22 cellular contexts compared by ENCODE assay signal in the genomic region with DNA sequence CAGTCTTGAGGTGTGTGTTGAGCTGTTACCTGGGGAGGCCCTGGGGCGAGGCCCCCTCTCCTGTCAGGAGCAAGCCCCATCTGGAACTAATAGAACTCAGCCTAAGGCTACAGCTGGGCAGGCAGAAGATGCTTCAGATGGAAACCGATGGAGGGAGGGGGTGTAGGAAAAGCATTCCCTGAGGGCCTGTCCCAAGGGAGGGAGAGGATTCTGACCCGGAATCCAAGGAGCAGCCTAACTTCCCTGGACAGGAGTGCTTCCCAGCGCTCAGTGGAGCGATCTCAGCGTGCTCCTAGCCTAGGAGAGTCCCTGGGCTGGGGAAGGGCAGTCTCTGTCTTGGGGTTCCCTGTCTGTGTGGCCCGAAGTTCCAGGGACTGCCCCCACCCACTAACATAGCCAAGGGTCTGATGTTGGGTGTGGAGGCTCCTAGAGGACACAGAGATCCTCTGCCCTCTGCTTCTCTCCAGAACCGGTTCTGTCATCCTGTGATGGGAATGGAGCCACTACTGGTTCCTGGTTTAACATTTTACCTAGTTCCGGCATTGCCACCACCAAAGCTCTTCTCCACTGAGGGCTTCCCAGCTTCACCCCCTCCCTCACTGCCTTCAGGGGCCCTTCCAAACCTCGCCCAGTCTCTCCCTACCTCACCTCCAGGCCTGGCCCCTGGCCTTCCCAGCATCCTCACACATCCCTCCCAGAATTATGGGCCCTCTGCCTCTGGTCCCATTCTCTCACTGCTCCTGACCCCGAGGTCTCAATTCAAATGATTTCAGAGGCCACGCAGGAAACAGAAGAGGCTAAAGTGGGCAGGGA. TPM values are rescaled to one million over a fixed set of nuclear protein-coding genes. Genes with fewer than 3 reads are reported as not detected.
DNase-seq lines count a peak whose midpoint lies in the region; ATAC-seq and TF ChIP-seq lines count a peak whose summit lies in the region.
"Had no signal": no experiment of that assay in that cellular context is flagged by ENCODE, and none has a peak within 500 bp of the region (broad histone marks: within the 10 kb centered on the region; RNA-seq: fewer than 3 reads in every experiment).

No MANE protein-coding gene starts in this region.

- no peak overlapping the region for H3K4me3 Mint-ChIP-seq in WTC11
- H3K4me3 Mint-ChIP-seq: activated CD4-positive, alpha-beta memory T cell treated with anti-CD3 and anti-CD28 coated beads for 36 hours; activated naive CD8-positive, alpha-beta T cell; activated T-cell treated with anti-CD3 and anti-CD28 coated beads, Interleukin-2, amount 50 U/mL, for 24 hours had no signal

- no peak overlapping the region for H2AK5ac ChIP-seq in IMR-90 (ENCODE audit: low read depth, low read length)

- no peaks in the 10 kb centered on the region for H3K27me3 ChIP-seq in BLaER1 treated with 17β-estradiol and CSF1 and Interleukin-3, amounts not matched to agents 10 nM and 100 nM
- H3K27me3 ChIP-seq in IMR-90 (ENCODE audit: control insufficient read depth, insufficient read depth, low read length) = peaks cover 56% of the 10 kb centered on the region
- H3K27me3 ChIP-seq in neural cell (ENCODE audit: insufficient read depth, low read depth, low read length) = no peaks in the 10 kb centered on the region
- H3K27me3 ChIP-seq: vagina had no signal

- peaks cover 9 to 42% (median 32%) of the 10 kb centered on the region in 10 experiments for H3K4me1 ChIP-seq in BLaER1 treated with 17β-estradiol and CSF1 and Interleukin-3, amounts not matched to agents 10 nM and 100 nM
- peaks cover 3% of the 10 kb centered on the region; the same call in 1 of the 2 replicates for H3K4me1 ChIP-seq in IMR-90 (ENCODE audit: control insufficient read depth, insufficient read depth, low read length)
- H3K4me1 ChIP-seq: left lung had no signal

- no peak for TF ChIP-seq POLR2A in IMR-90 (IDR thresholded peaks at IDR 0.05; ENCODE audit: low read depth, low read length)

- H3K56ac ChIP-seq in IMR-90 (ENCODE audit: extremely low read depth, insufficient read depth, low read length) = no peak overlapping the region

- peak overlapping the region; percentile 85 for H2AK9ac ChIP-seq in IMR-90 (replicated peaks; ENCODE audit: low read depth, low read length, poor library complexity)

- H3K4ac ChIP-seq in IMR-90 (ENCODE audit: low read depth, low read length) = no peak overlapping the region

- H2AFZ ChIP-seq in IMR-90 (replicated peaks; ENCODE audit: low read length, poor library complexity) (no peak overlapping the region), neural cell (ENCODE audit: low read depth, low read length) (no peak overlapping the region)

- no peak for TF ChIP-seq CTCF in IMR-90 (conservative IDR thresholded peaks at IDR 0.05; ENCODE audit: low read depth, low read length)
- TF ChIP-seq CTCF in WTC11 (IDR thresholded peaks at IDR 0.05) = no peak
- no peak for TF ChIP-seq CTCF in neural cell (IDR thresholded peaks at IDR 0.05; ENCODE audit: poor library complexity, severe bottlenecking)

- POLR2A ChIA-PET in IMR-90 (lab: Charles Lee; ENCODE audit: unreplicated experiment) = no interaction called here
- POLR2A ChIA-PET in WTC11 (lab: Charles Lee) = no interaction called here

- 0 out of 22 replicates have a peak, but pooled peaks cover 0 to 4% (median 0%) of the 10 kb centered on the region in 11 experiments for H3K36me3 ChIP-seq in BLaER1 treated with 17β-estradiol and CSF1 and Interleukin-3, amounts not matched to agents 10 nM and 100 nM
- H3K36me3 ChIP-seq in IMR-90 (ENCODE audit: control insufficient read depth, insufficient read depth, low read length) (no peaks in the 10 kb centered on the region), neural cell (ENCODE audit: insufficient read depth, low read length) (no peaks in the 10 kb centered on the region)
- H3K36me3 ChIP-seq: brain microvascular endothelial cell, left lung, vagina had no signal

- ATAC-seq in IMR-90 (ENCODE audit: low read depth) (peak; percentile 48), WTC11 (no peak), GM19395 (IDR thresholded peaks at IDR 0.05; ENCODE audit: unreplicated experiment) (no peak), GM21576 (IDR thresholded peaks at IDR 0.05; ENCODE audit: unreplicated experiment) (no peak)
- ATAC-seq: mucosa of descending colon, right cardiac atrium had no signal

- no peak overlapping the region for H3K18ac ChIP-seq in IMR-90 (ENCODE audit: low read depth, low read length)

- H3K9me2 ChIP-seq in neural cell (ENCODE audit: insufficient read depth, low read length) = no peaks in the 10 kb centered on the region

- no peak overlapping the region for H4K91ac ChIP-seq in IMR-90 (ENCODE audit: insufficient read depth, low read depth, low read length)

- H3K14ac ChIP-seq in IMR-90 (replicated peaks; ENCODE audit: low read depth, low read length) = no peak overlapping the region

- intact Hi-C loops in IMR-90 (cut with micrococcal nuclease) = no loop called here

- peaks cover 0 to 11% (median 0%) of the 10 kb centered on the region in 11 experiments; a peak in 8 of 22 replicates for H3K9me3 ChIP-seq in BLaER1 treated with 17β-estradiol and CSF1 and Interleukin-3, amounts not matched to agents 10 nM and 100 nM (replicated peaks in 1 of 11)
- H3K9me3 ChIP-seq in IMR-90 (ENCODE audit: control insufficient read depth, insufficient read depth, low read length) (peaks cover 16% of the 10 kb centered on the region), neural cell (ENCODE audit: low read length) (no peaks in the 10 kb centered on the region)
- H3K9me3 ChIP-seq: left lung, mucosa of descending colon, vagina had no signal

- dilution Hi-C loops in IMR-90 (cut with HindIII; ENCODE audit: low sequenced_read_pairs, unreplicated experiment) = no loop called here

- WGBS in IMR-90 (ENCODE audit: extremely low coverage in 2 of 2, insufficient read length in 1 of 2), 2 experiments = no CpG with 5 or more reads among the region's 12 CpGs

- TF ChIP-seq EP300 in neural cell (conservative IDR thresholded peaks at IDR 0.05; ENCODE audit: poor library complexity, severe bottlenecking) = no peak

- no peak overlapping the region for H3K23ac ChIP-seq in IMR-90 (ENCODE audit: low read depth, low read length)

- H4K20me1 ChIP-seq in BLaER1 treated with 17β-estradiol and CSF1 and Interleukin-3, amounts not matched to agents 10 nM and 100 nM = peaks cover 0 to 7% (median 0%) of the 10 kb centered on the region in 11 experiments; a peak in 1 of 22 replicates
- H4K20me1 ChIP-seq in IMR-90 (ENCODE audit: insufficient read depth, low read length) = no peaks in the 10 kb centered on the region
- no peaks in the 10 kb centered on the region for H4K20me1 ChIP-seq in neural cell (ENCODE audit: insufficient read depth)

- H3F3A ChIP-seq in neural cell (ENCODE audit: insufficient read depth, low read length, poor library complexity, severe bottlenecking) = no peaks in the 10 kb centered on the region

- no peaks in the 10 kb centered on the region for H3K9me1 ChIP-seq in IMR-90 (ENCODE audit: insufficient read depth, low read length)

- no TSS peak for BruUV-seq in IMR-90 (replicated peaks; lab: Mats Ljungman, UMichigan)

- TF ChIP-seq RAD21 in IMR-90 (IDR thresholded peaks at IDR 0.05; ENCODE audit: low read length) (no peak), neural cell (conservative IDR thresholded peaks at IDR 0.05) (no peak)

- no peak overlapping the region for H2BK15ac ChIP-seq in IMR-90 (ENCODE audit: low read depth, low read length)

- DNase-seq in IMR-90 (no peak), WTC11 (ENCODE audit: low spot score) (no peak), COLO829 (ENCODE audit: low spot score) (no peak), SW480 (ENCODE audit: low spot score) (no peak)
- DNase-seq: activated T-cell treated with anti-CD3 and anti-CD28 coated beads, Interleukin-2, amount 50 U/mL, for 24 hours; brain microvascular endothelial cell; Calu3; GDM1; left lung; mucosa of descending colon; NCI-H1436; NCI-H2227 treated with DMSO at 0.1 percent for 48 hours; stimulated activated naive CD4-positive, alpha-beta T cell treated with Interleukin-2 at 50 U/mL for 16 hours; T-helper 1 cell had no signal

- CTCF ChIA-PET in IMR-90 (lab: Yijun Ruan, JAX) (no interaction called here), WTC11 (lab: Charles Lee) (interaction anchor here (0.5 to 1.5 kb wide), 4 partner anchors 17 to 634 kb away, joined by 3 to 4 read pairs (median 3); no protein-coding TSS in a partner anchor)

- H3K79me2 ChIP-seq in neural cell (replicated peaks; ENCODE audit: insufficient read depth, low read length) = no peaks in the 10 kb centered on the region

- H3K27ac ChIP-seq in BLaER1 treated with 17β-estradiol and CSF1 and Interleukin-3, amounts not matched to agents 10 nM and 100 nM = peak overlapping the region in 7 of 11 experiments; percentile 3 to 50 (median 21); a peak in 7 of 22 replicates
- H3K27ac ChIP-seq in IMR-90 (ENCODE audit: insufficient read depth, low read length) (no peak overlapping the region), neural cell (ENCODE audit: low read length) (no peak overlapping the region)
- H3K27ac ChIP-seq: brain microvascular endothelial cell, left lung, vagina had no signal

- peak overlapping the region in 2 of 11 experiments; percentile 2 to 25; a peak in 2 of 22 replicates for H3K9ac ChIP-seq in BLaER1 treated with 17β-estradiol and CSF1 and Interleukin-3, amounts not matched to agents 10 nM and 100 nM
- H3K9ac ChIP-seq in IMR-90 (ENCODE audit: low read depth, low read length) (no peak overlapping the region), neural cell (ENCODE audit: low read length) (peak overlapping the region; percentile 11)

- H3K27ac Mint-ChIP-seq in WTC11 = no peak overlapping the region; the same call in 1 of the 2 replicates
- H3K27ac Mint-ChIP-seq: activated CD4-positive, alpha-beta memory T cell treated with anti-CD3 and anti-CD28 coated beads for 36 hours; activated naive CD8-positive, alpha-beta T cell; activated T-cell treated with anti-CD3 and anti-CD28 coated beads, Interleukin-2, amount 50 U/mL, for 24 hours had no signal

- H3K9me3 Mint-ChIP-seq in WTC11 = no peaks in the 10 kb centered on the region
- H3K9me3 Mint-ChIP-seq: activated CD4-positive, alpha-beta memory T cell treated with anti-CD3 and anti-CD28 coated beads for 36 hours; activated T-cell treated with anti-CD3 and anti-CD28 coated beads, Interleukin-2, amount 50 U/mL, for 24 hours had no signal

- no peak overlapping the region for H3K4me3 ChIP-seq in BLaER1 treated with 17β-estradiol and CSF1 and Interleukin-3, amounts not matched to agents 10 nM and 100 nM
- H3K4me3 ChIP-seq in IMR-90 (ENCODE audit: insufficient read depth, low read depth, low read length) = no peak overlapping the region
- no peak overlapping the region for H3K4me3 ChIP-seq in neural cell (ENCODE audit: low read length)
- H3K4me3 ChIP-seq: left lung, mucosa of descending colon, vagina had no signal

- H3K4me1 Mint-ChIP-seq in WTC11 = peaks cover 24% of the 10 kb centered on the region

- no peak overlapping the region for H4K5ac ChIP-seq in IMR-90 (ENCODE audit: low read depth, low read length)

- H2BK120ac ChIP-seq in IMR-90 (ENCODE audit: low read depth, low read length) = no peak overlapping the region

- H3K79me1 ChIP-seq in IMR-90 (ENCODE audit: low read depth in 1 of 2, low read length in 2 of 2) = no peaks in the 10 kb centered on the region

- no peak overlapping the region for H2BK20ac ChIP-seq in IMR-90 (ENCODE audit: low read depth, low read length)

- H3K4me2 ChIP-seq in BLaER1 treated with 17β-estradiol and CSF1 and Interleukin-3, amounts not matched to agents 10 nM and 100 nM = peak overlapping the region; percentile 0 to 66 (median 54); a peak in 20 of 22 replicates
- no peak overlapping the region for H3K4me2 ChIP-seq in IMR-90 (ENCODE audit: low read depth, low read length)
- no peak overlapping the region for H3K4me2 ChIP-seq in neural cell (ENCODE audit: low read length)

- in situ Hi-C loops in IMR-90 (cut with MboI; ENCODE audit: low sequenced_read_pairs) = no loop called here

- no peak overlapping the region for H2BK5ac ChIP-seq in IMR-90 (ENCODE audit: low read depth, low read length, poor library complexity, severe bottlenecking)

- H3K36me3 Mint-ChIP-seq in WTC11 = no peaks in the 10 kb centered on the region
- H3K36me3 Mint-ChIP-seq: activated CD4-positive, alpha-beta memory T cell treated with anti-CD3 and anti-CD28 coated beads for 36 hours; activated naive CD8-positive, alpha-beta T cell had no signal

- H3K27me3 Mint-ChIP-seq in WTC11 (ENCODE audit: low read depth) = peaks cover 9% of the 10 kb centered on the region; the same call in 1 of the 2 replicates

- no peak overlapping the region for H4K8ac ChIP-seq in IMR-90 (ENCODE audit: low read depth in 2 of 2, low read length in 2 of 2)

RNA-seq across cellular contexts. Expression of a gene that starts 58.7 kb away (rescaled TPM):
- total RNA-seq in IMR-90 (2012; rRNA removed) (under 0.01 TPM in 2 replicates), WTC11 (2021) (0.27 to 0.72 TPM (median 0.37 TPM) in 3 replicates)
- polyA plus RNA-seq in IMR-90 (2012; rRNA removed) (0.03 and 0.04 TPM in 2 replicates), neural cell (6.6 and 8.1 TPM in 2 replicates)
- 0.07 TPM in 1 of 2 replicates, not detected in the other for polyA plus RNA-seq in IMR-90 (2012; cell fraction: cytosol; rRNA removed)
- 0.03 TPM in 1 of 2 replicates, not detected in the other for polyA plus RNA-seq in IMR-90 (2012; cell fraction: nucleus; rRNA removed; ENCODE audit: low replicate concordance)
- 11.9 TPM in 2 replicates for polyA minus RNA-seq in neural cell
- total RNA-seq: Calu3 had no signal

Comparison
In these comparisons a context has a peak if more than half of its experiments do, and no peak if none do; other contexts are left out.
1. H3K27ac ChIP-seq: peak in BLaER1 treated with 17β-estradiol and CSF1 and Interleukin-3, amounts not matched to agents 10 nM and 100 nM (7 of 11); none in IMR-90 (single experiment) and neural cell (single experiment).
2. H3K4me2 ChIP-seq: peak in BLaER1 treated with 17β-estradiol and CSF1 and Interleukin-3, amounts not matched to agents 10 nM and 100 nM (11 of 11); none in IMR-90 (single experiment) and neural cell (single experiment).